In genomic region chr15:72196409-72197044, GRCh38 we compare ENCODE assay signal across 1 cellular context.
TF ChIP-seq lines count a peak whose summit lies in the region.

No MANE protein-coding gene starts in this region.

TF ChIP-seq in IMR-90, 13 proteins besides CTCF, POLR2A, EP300 and RAD21 (continued from another document):
- TF ChIP-seq ELK1 (IDR thresholded peaks at IDR 0.05; ENCODE audit: borderline replicate concordance, low read depth, low read length), result no peak
- TF ChIP-seq NFE2L2 (IDR thresholded peaks at IDR 0.05; ENCODE audit: low read depth, low read length), result no peak
- TF ChIP-seq MAZ (IDR thresholded peaks at IDR 0.05; ENCODE audit: borderline replicate concordance, low read depth, low read length), result no peak
- TF ChIP-seq CEBPB (IDR thresholded peaks at IDR 0.05; ENCODE audit: low read depth, low read length), result no peak
- TF ChIP-seq RCOR1 (IDR thresholded peaks at IDR 0.05; ENCODE audit: insufficient replicate concordance, low read length), result no peak
- no peak for TF ChIP-seq USF2 (IDR thresholded peaks at IDR 0.05; ENCODE audit: low read depth, low read length)
